ENCODE assay signal across 8 cellular contexts in genomic region chr5:91266184-91266705, GRCh38.
DNase-seq lines count a peak whose midpoint lies in the region; ATAC-seq, FAIRE-seq and TF ChIP-seq lines count a peak whose summit lies in the region.

No MANE protein-coding gene starts in this region.

- intact Hi-C loops in HepG2 (cut with micrococcal nuclease; ENCODE audit: unreplicated experiment) (no loop called here), left ventricle myocardium inferior (cut with micrococcal nuclease) (no loop called here)

- no peak for TF ChIP-seq POLR2A in HepG2 (IDR thresholded peaks at IDR 0.05; ENCODE audit: insufficient read depth in 1 of 2, low read depth in 2 of 2, low read length in 2 of 2)

- no peak overlapping the region for H3K4me3 Mint-ChIP-seq in endothelial cell (ENCODE audit: unreplicated experiment)

- no peaks in the 10 kb centered on the region for H4K20me1 ChIP-seq in HepG2 (ENCODE audit: insufficient read depth, low read length)

- no peak overlapping the region for H3K9ac ChIP-seq in liver (ENCODE audit: low read depth in 1 of 2, low read length in 2 of 2)
- no peak overlapping the region for H3K9ac ChIP-seq in HepG2 (ENCODE audit: insufficient read depth, low read depth, low read length)

- TF ChIP-seq CTCF in liver (IDR thresholded peaks at IDR 0.05; ENCODE audit: low read depth, low read length, missing input control): peak; percentile 22
- TF ChIP-seq CTCF in HepG2 (CRISPR knock-in tag; IDR thresholded peaks at IDR 0.05): no peak
- no peak for TF ChIP-seq CTCF in VCaP (conservative IDR thresholded peaks at IDR 0.05)
- TF ChIP-seq CTCF in left ventricle myocardium inferior (IDR thresholded peaks at IDR 0.05; ENCODE audit: borderline replicate concordance): peak; percentile 43
- TF ChIP-seq CTCF in endothelial cell (IDR thresholded peaks at IDR 0.05; ENCODE audit: unreplicated experiment): no peak

- H3K79me2 ChIP-seq in HepG2 (ENCODE audit: insufficient read depth, low read length): no peaks in the 10 kb centered on the region

- in situ Hi-C loops in HepG2 (cut with HindIII; ENCODE audit: extremely low pct_ligation_motif_present, low pct_unique_long_range_greater_than_20kb): no loop called here

- H3K27ac ChIP-seq in liver (ENCODE audit: low read depth in 1 of 2, low read length in 2 of 2) (no peak overlapping the region), HepG2 (ENCODE audit: extremely low read length, insufficient read depth, low read length) (no peak overlapping the region), VCaP (peak overlapping the region; percentile 52; the same call in 1 of the 2 replicates), left ventricle myocardium inferior (replicated peaks) (peak overlapping the region; percentile 57)

- no peak for ATAC-seq in HepG2
- peak; percentile 59 for ATAC-seq in HG03139 (IDR thresholded peaks at IDR 0.05; ENCODE audit: unreplicated experiment)

- FAIRE-seq in HepG2 (lab: Jason Lieb, UNC): no peak

- no peaks in the 10 kb centered on the region for H3K27me3 Mint-ChIP-seq in endothelial cell (ENCODE audit: unreplicated experiment)

- TF ChIP-seq RAD21 in liver (IDR thresholded peaks at IDR 0.05): no peak
- no peak for TF ChIP-seq RAD21 in HepG2 (CRISPR knock-in tag; IDR thresholded peaks at IDR 0.05)

- H3K27me3 ChIP-seq in liver (ENCODE audit: control insufficient read depth in 4 of 4, insufficient read depth in 4 of 4, low read length in 3 of 4) (no peaks in the 10 kb centered on the region), HepG2 (ENCODE audit: control insufficient read depth in 1 of 2, insufficient read depth in 2 of 2, low read length in 2 of 2) (no peaks in the 10 kb centered on the region), left ventricle myocardium inferior (ENCODE audit: low read depth) (no peaks in the 10 kb centered on the region)

- no peak overlapping the region for H2AFZ ChIP-seq in HepG2 (ENCODE audit: low read length)

- H3K36me3 ChIP-seq in liver (ENCODE audit: control insufficient read depth in 4 of 4, insufficient read depth in 3 of 4, low read depth in 1 of 4, low read length in 3 of 4) (no peaks in the 10 kb centered on the region), HepG2 (replicated peaks in 1 of 2; ENCODE audit: control insufficient read depth in 1 of 2, insufficient read depth in 2 of 2, low read length in 2 of 2) (no peaks in the 10 kb centered on the region), left ventricle myocardium inferior (no peaks in the 10 kb centered on the region)

- H3K4me3 ChIP-seq in liver (ENCODE audit: low read depth in 1 of 3, low read length in 3 of 3): no peak overlapping the region
- H3K4me3 ChIP-seq in HepG2 (replicated peaks in 1 of 3; ENCODE audit: insufficient read depth in 1 of 3, low read depth in 2 of 3, low read length in 3 of 3): no peak overlapping the region
- no peak overlapping the region for H3K4me3 ChIP-seq in left ventricle myocardium inferior

- H3K4me1 Mint-ChIP-seq in endothelial cell (ENCODE audit: unreplicated experiment): peaks cover 3% of the 10 kb centered on the region

- H3K9me3 Mint-ChIP-seq in endothelial cell (ENCODE audit: unreplicated experiment): no peaks in the 10 kb centered on the region

- no peaks in the 10 kb centered on the region for H3K36me3 Mint-ChIP-seq in endothelial cell (ENCODE audit: low read depth, unreplicated experiment)

- H3K9me3 ChIP-seq in liver (ENCODE audit: control insufficient read depth in 4 of 4, low read length in 3 of 4) (no peaks in the 10 kb centered on the region), HepG2 (ENCODE audit: low read length) (no peaks in the 10 kb centered on the region), left ventricle myocardium inferior (replicated peaks) (no peaks in the 10 kb centered on the region)

- TF ChIP-seq EP300 in HepG2 (IDR thresholded peaks at IDR 0.05; ENCODE audit: low read depth in 2 of 2, low read length in 2 of 2) (no peak), HepG2 (CRISPR knock-in tag; IDR thresholded peaks at IDR 0.05; ENCODE audit: borderline replicate concordance) (no peak)

- POLR2A ChIA-PET in HepG2 (lab: Yijun Ruan, JAX): no interaction called here

- no peak for DNase-seq in HepG2 (ENCODE audit: low spot score)
- DNase-seq in left ventricle myocardium inferior: no peak
- no peak for DNase-seq in OCI-M2 (lab: John Stamatoyannopoulos, UW; ENCODE audit: unreplicated experiment)
- DNase-seq in endothelial cell (ENCODE audit: low spot score): no peak
- DNase-seq in activated gamma-delta T cell treated with Interleukin-2 at 50 U/mL for 16 hours: no peak

- 71% methylated on average over 3 of the region's 3 CpGs for WGBS in liver
- WGBS in HepG2 (ENCODE audit: low lambda C conversion rate): 20% methylated on average over 3 of the region's 3 CpGs

- no TSS peak for BruUV-seq in HepG2 (replicated peaks; lab: Mats Ljungman, UMichigan)

- CTCF ChIA-PET in HepG2 (lab: Yijun Ruan, JAX; ENCODE audit: low intra/inter-chr PET ratio, low total read pairs): no interaction called here

- H3K27ac Mint-ChIP-seq in endothelial cell (ENCODE audit: unreplicated experiment): no peak overlapping the region

- H3K4me1 ChIP-seq in liver (ENCODE audit: control insufficient read depth in 4 of 4, insufficient read depth in 4 of 4, low read length in 3 of 4): no peaks in the 10 kb centered on the region
- H3K4me1 ChIP-seq in HepG2 (ENCODE audit: insufficient read depth, low read length): no peaks in the 10 kb centered on the region
- H3K4me1 ChIP-seq in left ventricle myocardium inferior: peaks cover 25% of the 10 kb centered on the region

- no peak overlapping the region for H3K4me2 ChIP-seq in HepG2 (ENCODE audit: low read depth, low read length)

TF ChIP-seq in liver, 16 proteins besides CTCF, POLR2A, EP300 and RAD21:
- TF ChIP-seq ATF3 (IDR thresholded peaks at IDR 0.05) (peak; percentile 44), JUND (IDR thresholded peaks at IDR 0.05) (peak; percentile 21 to 53), HNF4G (IDR thresholded peaks at IDR 0.05) (no peak)

TF ChIP-seq in HepG2, 621 proteins besides CTCF, POLR2A, EP300 and RAD21:
- TF ChIP-seq MTF2 (CRISPR knock-in tag; IDR thresholded peaks at IDR 0.05; ENCODE audit: borderline replicate concordance) (no peak), PAX8 (CRISPR knock-in tag; IDR thresholded peaks at IDR 0.05; ENCODE audit: borderline replicate concordance) (no peak), ZNF18 (CRISPR knock-in tag; IDR thresholded peaks at IDR 0.05; ENCODE audit: insufficient replicate concordance) (no peak), YY1 (IDR thresholded peaks at IDR 0.05; ENCODE audit: insufficient read depth, insufficient replicate concordance, low read depth, low read length) (no peak), ZBTB44 (CRISPR knock-in tag; IDR thresholded peaks at IDR 0.05) (no peak), ZNF468 (CRISPR knock-in tag; IDR thresholded peaks at IDR 0.05) (no peak), TFDP1 (CRISPR knock-in tag; IDR thresholded peaks at IDR 0.05; ENCODE audit: borderline replicate concordance) (no peak), ESRRA (CRISPR knock-in tag; IDR thresholded peaks at IDR 0.05; ENCODE audit: low read depth) (no peak), ZNF782 (CRISPR knock-in tag; IDR thresholded peaks at IDR 0.05; ENCODE audit: borderline replicate concordance) (no peak), FOXO1 (CRISPR knock-in tag; IDR thresholded peaks at IDR 0.05) (no peak), MAFF (IDR thresholded peaks at IDR 0.05; ENCODE audit: low read depth, low read length) (no peak), KLF11 (CRISPR knock-in tag; IDR thresholded peaks at IDR 0.05) (no peak), ZFP82 (CRISPR knock-in tag; IDR thresholded peaks at IDR 0.05; ENCODE audit: borderline replicate concordance) (no peak)
TF ChIP-seq in HepG2: peak in this region for 0.

Comparison
In these comparisons a context has a peak if more than half of its experiments do, and no peak if none do; other contexts are left out.
1. CTCF ChIP-seq: peak in liver (single experiment) and left ventricle myocardium inferior (single experiment); none in HepG2 (single experiment), VCaP (single experiment) and endothelial cell (single experiment).
2. H3K27ac ChIP-seq: peak in VCaP (single experiment) and left ventricle myocardium inferior (single experiment); none in liver (0 of 2) and HepG2 (single experiment).